13 cellular contexts compared by ENCODE assay signal in genomic region chr21:38810826-38811164, GRCh38. TPM values are rescaled to one million over a fixed set of nuclear protein-coding genes. Genes with fewer than 3 reads are reported as not detected.
DNase-seq lines count a peak whose midpoint lies in the region; ATAC-seq, FAIRE-seq and TF ChIP-seq lines count a peak whose summit lies in the region.
"Had no signal": no experiment of that assay in that cellular context is flagged by ENCODE, and none has a peak within 500 bp of the region (broad histone marks: within the 10 kb centered on the region; RNA-seq: fewer than 3 reads in every experiment).

No MANE protein-coding gene starts in this region.

- H3K4me3 ChIP-seq in RWPE2 (ENCODE audit: severe bottlenecking) (no peak overlapping the region), hepatocyte (no peak overlapping the region), skeletal muscle tissue (ENCODE audit: low read length in 3 of 3) (no peak overlapping the region)

- H2AFZ ChIP-seq in hepatocyte = no peak overlapping the region

- no peak for TF ChIP-seq CTCF in RWPE2 (IDR thresholded peaks at IDR 0.05; ENCODE audit: poor library complexity, severe bottlenecking)
- TF ChIP-seq CTCF in hepatocyte (IDR thresholded peaks at IDR 0.05; ENCODE audit: poor library complexity) = no peak

- peaks cover 89% of the 10 kb centered on the region for H3K79me2 ChIP-seq in hepatocyte

- H3K4me2 ChIP-seq in hepatocyte = peak overlapping the region; percentile 72

- no peak overlapping the region for H3K9ac ChIP-seq in skeletal muscle tissue (ENCODE audit: low read depth in 1 of 3, low read length in 3 of 3)

- no peaks in the 10 kb centered on the region for H3K27me3 ChIP-seq in RWPE2 (ENCODE audit: insufficient read depth, poor library complexity, severe bottlenecking)
- no peaks in the 10 kb centered on the region for H3K27me3 ChIP-seq in hepatocyte
- no peaks in the 10 kb centered on the region for H3K27me3 ChIP-seq in skeletal muscle tissue (ENCODE audit: control insufficient read depth in 3 of 3, insufficient read depth in 3 of 3, low read length in 3 of 3)

- 69% methylated on average over 5 of the region's 5 CpGs for WGBS in hepatocyte (ENCODE audit: low lambda C conversion rate, missing lambda C conversion rate)

- DNase-seq in CMK (ENCODE audit: low read depth) (peak; percentile 33), RWPE2 (ENCODE audit: low spot score) (no peak), hepatocyte (ENCODE audit: low spot score) (no peak), Ammon's horn (ENCODE audit: low spot score) (no peak), urothelium cell line (ENCODE audit: low spot score) (no peak)
- DNase-seq in activated CD4-positive, CD25-positive, alpha-beta regulatory T cell (lab: John Stamatoyannopoulos, UW) = no peak
- DNase-seq: activated CD4-positive, alpha-beta T cell treated with anti-CD3 and anti-CD28 coated beads for 48 hours; cerebellar nuclear complex; NCI-H1092; NCI-H524 had no signal

- no peak for FAIRE-seq in urothelium cell line (lab: Jason Lieb, UNC)

- H3K36me3 ChIP-seq in RWPE2 (ENCODE audit: low read depth) = peaks cover 94% of the 10 kb centered on the region
- peaks cover 11% of the 10 kb centered on the region for H3K36me3 ChIP-seq in hepatocyte (replicated peaks; ENCODE audit: insufficient read depth, low read depth)
- peaks cover 42 to 50% (median 43%) of the 10 kb centered on the region in 3 donors for H3K36me3 ChIP-seq in skeletal muscle tissue (ENCODE audit: control insufficient read depth in 3 of 3, insufficient read depth in 3 of 3, low read length in 3 of 3)

- H3K9me3 ChIP-seq in RWPE2 (ENCODE audit: severe bottlenecking) (no peaks in the 10 kb centered on the region), hepatocyte (ENCODE audit: low read depth) (no peaks in the 10 kb centered on the region), skeletal muscle tissue (ENCODE audit: control insufficient read depth in 3 of 3, low read length in 3 of 3) (no peaks in the 10 kb centered on the region)

- peak overlapping the region; percentile 93 for H3K27ac ChIP-seq in RWPE2 (ENCODE audit: poor library complexity, severe bottlenecking)
- peak overlapping the region; percentile 97 for H3K27ac ChIP-seq in hepatocyte
- peak overlapping the region; percentile 66 for H3K27ac ChIP-seq in skeletal muscle tissue (ENCODE audit: low read depth, low read length)
- H3K27ac ChIP-seq: C4-2B had no signal

- peaks cover 53% of the 10 kb centered on the region for H4K20me1 ChIP-seq in hepatocyte (ENCODE audit: insufficient read depth, poor library complexity, severe bottlenecking)

- ATAC-seq in RWPE2 (ENCODE audit: low read depth) (peak; percentile 45), GM19455 (IDR thresholded peaks at IDR 0.05; ENCODE audit: unreplicated experiment) (no peak)

- H3K9me2 ChIP-seq in hepatocyte (replicated peaks; ENCODE audit: insufficient read depth) = no peaks in the 10 kb centered on the region

- H3K4me1 ChIP-seq in RWPE2 (ENCODE audit: insufficient read depth, poor library complexity, severe bottlenecking) (peaks cover 60% of the 10 kb centered on the region), hepatocyte (ENCODE audit: insufficient read depth) (peaks cover 25% of the 10 kb centered on the region), skeletal muscle tissue (ENCODE audit: control insufficient read depth in 3 of 3, insufficient read depth in 3 of 3, low read length in 3 of 3) (peaks cover 11 to 30% (median 16%) of the 10 kb centered on the region in 3 donors)

RNA-seq across cellular contexts. Expression of gene ETS2, which starts 5.1 kb away (rescaled TPM):
- total RNA-seq in hepatocyte (91.9 and 95.1 TPM in 2 replicates), skeletal muscle tissue (20.9 TPM)
- polyA plus RNA-seq in hepatocyte = 104 and 106 TPM in 2 replicates
